Comparison of ENCODE assay signal across 7 cellular contexts in genomic region chr10:109957092-109957797, GRCh38. TPM values are rescaled to one million over a fixed set of nuclear protein-coding genes. Genes with fewer than 3 reads are reported as not detected.
DNase-seq lines count a peak whose midpoint lies in the region; ATAC-seq, FAIRE-seq and TF ChIP-seq lines count a peak whose summit lies in the region.

No MANE protein-coding gene starts in this region.

- H3K27me3 ChIP-seq in pancreas (no peaks in the 10 kb centered on the region), WERI-Rb-1 (ENCODE audit: insufficient read depth, low read depth, severe bottlenecking) (no peaks in the 10 kb centered on the region)

- H3K9me3 ChIP-seq in pancreas = no peaks in the 10 kb centered on the region
- no peaks in the 10 kb centered on the region for H3K9me3 ChIP-seq in WERI-Rb-1 (ENCODE audit: severe bottlenecking)

- H3K36me3 ChIP-seq in pancreas (no peaks in the 10 kb centered on the region), WERI-Rb-1 (no peaks in the 10 kb centered on the region)

- TF ChIP-seq CTCF in pancreas (IDR thresholded peaks at IDR 0.05) = no peak
- TF ChIP-seq CTCF in WERI-Rb-1 (IDR thresholded peaks at IDR 0.05; ENCODE audit: low read depth, low read length) = no peak

- FAIRE-seq in pancreas (lab: Jason Lieb, UNC) (no peak), frontal cortex (lab: Jason Lieb, UNC) (no peak)

- intact Hi-C loops in pancreas (cut with DNase I) = no loop called here

- peaks cover 19 to 37% (median 32%) of the 10 kb centered on the region in 3 donors for H3K4me1 ChIP-seq in pancreas

- DNase-seq in NCI-H1092 treated with DMSO at 0.1 percent for 48 hours (lab: John Stamatoyannopoulos, UW) = peak; percentile 59
- DNase-seq in pancreas = peak in 5 of 6 donors; percentile 59 to 84 (median 77)
- DNase-seq in WERI-Rb-1 = no peak
- DNase-seq in NCI-H2081 treated with DMSO at 0.1 percent for 48 hours (lab: John Stamatoyannopoulos, UW) = no peak
- no peak for DNase-seq in frontal cortex (ENCODE audit: low spot score in 2 of 2)

- ATAC-seq in GM19023 (IDR thresholded peaks at IDR 0.05; ENCODE audit: unreplicated experiment) (peak; percentile 95), HG02642 (IDR thresholded peaks at IDR 0.05; ENCODE audit: poor library complexity, unreplicated experiment) (peak; percentile 95), pancreas (peak; percentile 82 to 90 (median 86))

- peak overlapping the region; percentile 25 to 59 (median 44) for H3K27ac ChIP-seq in pancreas
- H3K27ac ChIP-seq in WERI-Rb-1 = no peak overlapping the region

- WGBS in pancreas, 2 donors = 50% methylated on average over 9 of the region's 9 CpGs

- H3K4me3 ChIP-seq in pancreas (no peak overlapping the region), WERI-Rb-1 (ENCODE audit: low read depth, low read length) (no peak overlapping the region)

RNA-seq across cellular contexts. Expression of gene XPNPEP1, which starts 33.9 kb away (rescaled TPM):
- total RNA-seq in pancreas = 100 to 1,000 TPM in 1 of 6 donors, 10 to 100 TPM in 5; 66.9 to 112 (median 83.3) TPM
- 10 to 100 TPM; 34.1 to 69.3 TPM for polyA plus RNA-seq in pancreas
- total RNA-seq in frontal cortex = 79.9 TPM

RNA-seq across cellular contexts. Expression of gene ADD3, which starts 50.5 kb away (rescaled TPM):
- 10 to 100 TPM; 33.9 to 83.3 (median 49.9) TPM for total RNA-seq in pancreas
- polyA plus RNA-seq in pancreas = 10 to 100 TPM; 31.9 to 44.7 TPM
- 78.7 TPM for total RNA-seq in frontal cortex

Comparison
In these comparisons a context has a peak if more than half of its experiments do, and no peak if none do; other contexts are left out.
1. DNase-seq: peak in NCI-H1092 treated with DMSO at 0.1 percent for 48 hours (single experiment) and pancreas (5 of 6); none in WERI-Rb-1 (single experiment), NCI-H2081 treated with DMSO at 0.1 percent for 48 hours (single experiment) and frontal cortex (0 of 2).
2. Peak in every context shown above with its lines, with median percentiles within 50 percentile points of each other: ATAC-seq.